19 cellular contexts compared by ENCODE assay signal in genomic region chr4:133000012-133000411, GRCh38.
DNase-seq lines count a peak whose midpoint lies in the region; ATAC-seq and TF ChIP-seq lines count a peak whose summit lies in the region.
"Had no signal": no experiment of that assay in that cellular context is flagged by ENCODE, and none has a peak within 500 bp of the region (broad histone marks: within the 10 kb centered on the region; RNA-seq: fewer than 3 reads in every experiment).

No MANE protein-coding gene starts in this region.

- H3K4me3 Mint-ChIP-seq in stimulated activated naive CD8-positive, alpha-beta T cell treated with anti-CD3 and anti-CD28 coated beads, Interleukin-15, amount 100 ng/mL, for 72 hours: no peak overlapping the region
- H3K4me3 Mint-ChIP-seq: activated CD4-positive, alpha-beta T cell treated with anti-CD3 and anti-CD28 coated beads for 36 hours; stimulated activated effector memory CD8-positive, alpha-beta T cell treated with anti-CD3 and anti-CD28 coated beads, Interleukin-12 subunit alpha, Interleukin-12 subunit beta, amount 100 ng/mL, for 72 hours had no signal

- no peak overlapping the region for H2AFZ ChIP-seq in parathyroid adenoma

- H3K27me3 Mint-ChIP-seq in stimulated activated naive CD8-positive, alpha-beta T cell treated with anti-CD3 and anti-CD28 coated beads, Interleukin-15, amount 100 ng/mL, for 72 hours: no peaks in the 10 kb centered on the region
- H3K27me3 Mint-ChIP-seq: activated CD4-positive, alpha-beta T cell treated with anti-CD3 and anti-CD28 coated beads for 36 hours had no signal

- H3K9ac ChIP-seq in parathyroid adenoma: no peak overlapping the region

- H3K36me3 ChIP-seq in parathyroid adenoma (ENCODE audit: control insufficient read depth, insufficient read depth, low read length): no peaks in the 10 kb centered on the region
- H3K36me3 ChIP-seq: esophagus muscularis mucosa, upper lobe of left lung had no signal

- H3K4me1 Mint-ChIP-seq in stimulated activated naive CD8-positive, alpha-beta T cell treated with anti-CD3 and anti-CD28 coated beads, Interleukin-15, amount 100 ng/mL, for 72 hours: no peaks in the 10 kb centered on the region
- H3K4me1 Mint-ChIP-seq: activated CD4-positive, alpha-beta T cell treated with anti-CD3 and anti-CD28 coated beads for 36 hours; stimulated activated effector memory CD8-positive, alpha-beta T cell treated with anti-CD3 and anti-CD28 coated beads, Interleukin-12 subunit alpha, Interleukin-12 subunit beta, amount 100 ng/mL, for 72 hours had no signal

- peak overlapping the region; percentile 7 for H3K4me3 ChIP-seq in parathyroid adenoma (ENCODE audit: low read depth, low read length)
- H3K4me3 ChIP-seq: coronary artery, esophagus muscularis mucosa, upper lobe of left lung had no signal

- DNase-seq in HS-27A (ENCODE audit: low read depth) (peak; percentile 48), SK-N-DZ (ENCODE audit: low spot score) (peak; percentile 5), dedifferentiated amniotic fluid mesenchymal stem cell (ENCODE audit: extremely low spot score) (peak; percentile 30), amygdala (lab: John Stamatoyannopoulos, UW) (no peak), LoVo (ENCODE audit: low spot score) (no peak), NCI-H82 treated with DMSO at 0.1 percent for 48 hours (lab: John Stamatoyannopoulos, UW; ENCODE audit: unreplicated experiment) (no peak)
- DNase-seq in stimulated activated naive CD8-positive, alpha-beta T cell treated with anti-CD3 and anti-CD28 coated beads, Interleukin-15, amount 100 ng/mL, for 72 hours: no peak
- DNase-seq: activated CD4-positive, alpha-beta T cell treated with anti-CD3 and anti-CD28 coated beads for 36 hours; activated CD8-positive, alpha-beta memory T cell treated with anti-CD3 and anti-CD28 coated beads, Interleukin-2, amount 50 U/mL, for 48 hours; NCI-H1436 treated with DMSO at 0.1 percent for 48 hours; NCI-H510A treated with DMSO at 0.1 percent for 48 hours; T-helper 1 cell; upper lobe of left lung had no signal

- H3K9me3 ChIP-seq in parathyroid adenoma (ENCODE audit: control insufficient read depth, low read length): no peaks in the 10 kb centered on the region
- H3K9me3 ChIP-seq: esophagus muscularis mucosa, upper lobe of left lung had no signal

- H3K4me1 ChIP-seq in parathyroid adenoma: no peaks in the 10 kb centered on the region
- H3K4me1 ChIP-seq: esophagus muscularis mucosa, upper lobe of left lung had no signal

- no peaks in the 10 kb centered on the region for H3K27me3 ChIP-seq in parathyroid adenoma (ENCODE audit: control insufficient read depth, insufficient read depth, low read length)
- H3K27me3 ChIP-seq: esophagus muscularis mucosa, upper lobe of left lung had no signal

- H3K4me2 ChIP-seq in parathyroid adenoma (ENCODE audit: low read length): peak overlapping the region; percentile 18

- H3K9me3 Mint-ChIP-seq in stimulated activated naive CD8-positive, alpha-beta T cell treated with anti-CD3 and anti-CD28 coated beads, Interleukin-15, amount 100 ng/mL, for 72 hours: no peaks in the 10 kb centered on the region

- ATAC-seq in stimulated activated naive CD8-positive, alpha-beta T cell treated with anti-CD3 and anti-CD28 coated beads, Interleukin-15, amount 100 ng/mL, for 72 hours: no peak
- ATAC-seq: activated CD4-positive, alpha-beta T cell treated with anti-CD3 and anti-CD28 coated beads for 36 hours; activated naive CD4-positive, alpha-beta T cell treated with anti-CD3 and anti-CD28 coated beads, Interleukin-2, amount 50 U/mL, for 72 hours; sciatic nerve; stimulated activated effector memory CD8-positive, alpha-beta T cell treated with anti-CD3 and anti-CD28 coated beads, Interleukin-12 subunit alpha, Interleukin-12 subunit beta, amount 100 ng/mL, for 72 hours had no signal

- H3K79me2 ChIP-seq in parathyroid adenoma: no peaks in the 10 kb centered on the region

- no peak for TF ChIP-seq CTCF in parathyroid adenoma (IDR thresholded peaks at IDR 0.05)

- H3K27ac Mint-ChIP-seq in stimulated activated naive CD8-positive, alpha-beta T cell treated with anti-CD3 and anti-CD28 coated beads, Interleukin-15, amount 100 ng/mL, for 72 hours: no peak overlapping the region
- H3K27ac Mint-ChIP-seq: activated CD4-positive, alpha-beta T cell treated with anti-CD3 and anti-CD28 coated beads for 36 hours; activated naive CD4-positive, alpha-beta T cell treated with anti-CD3 and anti-CD28 coated beads, Interleukin-2, amount 50 U/mL, for 72 hours; stimulated activated effector memory CD8-positive, alpha-beta T cell treated with anti-CD3 and anti-CD28 coated beads, Interleukin-12 subunit alpha, Interleukin-12 subunit beta, amount 100 ng/mL, for 72 hours had no signal

- H3K27ac ChIP-seq in parathyroid adenoma: no peak overlapping the region
- H3K27ac ChIP-seq: coronary artery, esophagus muscularis mucosa, upper lobe of left lung had no signal

Comparison
In these comparisons a context has a peak if more than half of its experiments do, and no peak if none do; other contexts are left out.
1. DNase-seq: peak in HS-27A (single experiment), SK-N-DZ (single experiment) and dedifferentiated amniotic fluid mesenchymal stem cell (single experiment); none in stimulated activated naive CD8-positive, alpha-beta T cell treated with anti-CD3 and anti-CD28 coated beads, Interleukin-15, amount 100 ng/mL, for 72 hours (0 of 2), amygdala (0 of 56), LoVo (single experiment) and NCI-H82 treated with DMSO at 0.1 percent for 48 hours (single experiment).